Comparison of ENCODE assay signal across 2 cellular contexts in the genomic region with DNA sequence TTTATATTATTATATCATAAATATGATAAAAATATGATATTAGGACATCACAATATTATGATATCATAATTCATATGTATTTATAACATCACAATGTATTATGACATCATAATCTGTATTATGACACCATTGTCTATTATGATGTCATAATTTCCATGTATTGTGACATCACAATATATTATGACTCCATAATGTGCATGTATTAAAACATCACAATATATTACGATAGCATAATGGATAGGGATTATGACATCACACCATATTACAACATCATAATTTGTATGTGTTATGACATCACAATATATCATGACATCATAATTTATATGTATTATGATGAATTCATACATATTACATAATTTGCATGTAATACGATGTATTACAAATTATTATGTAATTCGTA.
A peak's percentile ranks its signal among the peaks of the same experiment; 100 is the strongest.
TF ChIP-seq lines count a peak whose summit lies in the region.

No MANE protein-coding gene starts in this region.

TF ChIP-seq in HepG2, 621 proteins besides CTCF, POLR2A, EP300 and RAD21:
- TF ChIP-seq CEBPB (IDR thresholded peaks at IDR 0.05; ENCODE audit: borderline replicate concordance, low read depth, low read length) = peak; percentile 74
- peak; percentile 100 for TF ChIP-seq ATF7 (IDR thresholded peaks at IDR 0.05)
- no peak for TF ChIP-seq ATF7 (CRISPR knock-in tag; IDR thresholded peaks at IDR 0.05)
- TF ChIP-seq PHF20 (CRISPR knock-in tag; IDR thresholded peaks at IDR 0.05) = no peak
- TF ChIP-seq YY1 (IDR thresholded peaks at IDR 0.05; ENCODE audit: insufficient read depth, insufficient replicate concordance, low read depth, low read length) = no peak
- TF ChIP-seq ZNF629 (CRISPR knock-in tag; conservative IDR thresholded peaks at IDR 0.05) = no peak
- TF ChIP-seq, protein P1, sequence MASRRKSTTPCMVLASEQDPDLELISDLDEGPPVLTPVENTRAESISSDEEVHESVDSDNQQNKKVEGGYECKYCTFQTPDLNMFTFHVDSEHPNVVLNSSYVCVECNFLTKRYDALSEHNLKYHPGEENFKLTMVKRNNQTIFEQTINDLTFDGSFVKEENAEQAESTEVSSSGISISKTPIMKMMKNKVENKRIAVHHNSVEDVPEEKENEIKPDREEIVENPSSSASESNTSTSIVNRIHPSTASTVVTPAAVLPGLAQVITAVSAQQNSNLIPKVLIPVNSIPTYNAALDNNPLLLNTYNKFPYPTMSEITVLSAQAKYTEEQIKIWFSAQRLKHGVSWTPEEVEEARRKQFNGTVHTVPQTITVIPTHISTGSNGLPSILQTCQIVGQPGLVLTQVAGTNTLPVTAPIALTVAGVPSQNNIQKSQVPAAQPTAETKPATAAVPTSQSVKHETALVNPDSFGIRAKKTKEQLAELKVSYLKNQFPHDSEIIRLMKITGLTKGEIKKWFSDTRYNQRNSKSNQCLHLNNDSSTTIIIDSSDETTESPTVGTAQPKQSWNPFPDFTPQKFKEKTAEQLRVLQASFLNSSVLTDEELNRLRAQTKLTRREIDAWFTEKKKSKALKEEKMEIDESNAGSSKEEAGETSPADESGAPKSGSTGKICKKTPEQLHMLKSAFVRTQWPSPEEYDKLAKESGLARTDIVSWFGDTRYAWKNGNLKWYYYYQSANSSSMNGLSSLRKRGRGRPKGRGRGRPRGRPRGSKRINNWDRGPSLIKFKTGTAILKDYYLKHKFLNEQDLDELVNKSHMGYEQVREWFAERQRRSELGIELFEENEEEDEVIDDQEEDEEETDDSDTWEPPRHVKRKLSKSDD (CRISPR knock-in tag; IDR thresholded peaks at IDR 0.05; ENCODE audit: low read depth) = no peak
- TF ChIP-seq, protein P2, sequence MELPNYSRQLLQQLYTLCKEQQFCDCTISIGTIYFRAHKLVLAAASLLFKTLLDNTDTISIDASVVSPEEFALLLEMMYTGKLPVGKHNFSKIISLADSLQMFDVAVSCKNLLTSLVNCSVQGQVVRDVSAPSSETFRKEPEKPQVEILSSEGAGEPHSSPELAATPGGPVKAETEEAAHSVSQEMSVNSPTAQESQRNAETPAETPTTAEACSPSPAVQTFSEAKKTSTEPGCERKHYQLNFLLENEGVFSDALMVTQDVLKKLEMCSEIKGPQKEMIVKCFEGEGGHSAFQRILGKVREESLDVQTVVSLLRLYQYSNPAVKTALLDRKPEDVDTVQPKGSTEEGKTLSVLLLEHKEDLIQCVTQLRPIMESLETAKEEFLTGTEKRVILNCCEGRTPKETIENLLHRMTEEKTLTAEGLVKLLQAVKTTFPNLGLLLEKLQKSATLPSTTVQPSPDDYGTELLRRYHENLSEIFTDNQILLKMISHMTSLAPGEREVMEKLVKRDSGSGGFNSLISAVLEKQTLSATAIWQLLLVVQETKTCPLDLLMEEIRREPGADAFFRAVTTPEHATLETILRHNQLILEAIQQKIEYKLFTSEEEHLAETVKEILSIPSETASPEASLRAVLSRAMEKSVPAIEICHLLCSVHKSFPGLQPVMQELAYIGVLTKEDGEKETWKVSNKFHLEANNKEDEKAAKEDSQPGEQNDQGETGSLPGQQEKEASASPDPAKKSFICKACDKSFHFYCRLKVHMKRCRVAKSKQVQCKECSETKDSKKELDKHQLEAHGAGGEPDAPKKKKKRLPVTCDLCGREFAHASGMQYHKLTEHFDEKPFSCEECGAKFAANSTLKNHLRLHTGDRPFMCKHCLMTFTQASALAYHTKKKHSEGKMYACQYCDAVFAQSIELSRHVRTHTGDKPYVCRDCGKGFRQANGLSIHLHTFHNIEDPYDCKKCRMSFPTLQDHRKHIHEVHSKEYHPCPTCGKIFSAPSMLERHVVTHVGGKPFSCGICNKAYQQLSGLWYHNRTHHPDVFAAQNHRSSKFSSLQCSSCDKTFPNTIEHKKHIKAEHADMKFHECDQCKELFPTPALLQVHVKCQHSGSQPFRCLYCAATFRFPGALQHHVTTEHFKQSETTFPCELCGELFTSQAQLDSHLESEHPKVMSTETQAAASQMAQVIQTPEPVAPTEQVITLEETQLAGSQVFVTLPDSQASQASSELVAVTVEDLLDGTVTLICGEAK (IDR thresholded peaks at IDR 0.05) = no peak
- TF ChIP-seq, protein P2 (CRISPR knock-in tag; IDR thresholded peaks at IDR 0.05) = no peak
- TF ChIP-seq KAT2B (IDR thresholded peaks at IDR 0.05; ENCODE audit: borderline replicate concordance, low read depth, low read length) = no peak
- TF ChIP-seq CREB1 (IDR thresholded peaks at IDR 0.05) = peak; percentile 98
- no peak for TF ChIP-seq CREB1 (CRISPR knock-in tag; IDR thresholded peaks at IDR 0.05)
- no peak for TF ChIP-seq PTBP1 (IDR thresholded peaks at IDR 0.05; ENCODE audit: low read depth, low read length, poor library complexity, severe bottlenecking)
- TF ChIP-seq ZFP90 (CRISPR knock-in tag; IDR thresholded peaks at IDR 0.05; ENCODE audit: borderline replicate concordance) = no peak
- no peak for TF ChIP-seq NFE2 (CRISPR knock-in tag; IDR thresholded peaks at IDR 0.05)
TF ChIP-seq in HepG2: peak in this region for 3.

TF ChIP-seq in GM12878, 131 proteins besides CTCF, POLR2A, EP300 and RAD21:
- TF ChIP-seq, protein P3, sequence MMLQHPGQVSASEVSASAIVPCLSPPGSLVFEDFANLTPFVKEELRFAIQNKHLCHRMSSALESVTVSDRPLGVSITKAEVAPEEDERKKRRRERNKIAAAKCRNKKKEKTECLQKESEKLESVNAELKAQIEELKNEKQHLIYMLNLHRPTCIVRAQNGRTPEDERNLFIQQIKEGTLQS (IDR thresholded peaks at IDR 0.05; ENCODE audit: borderline replicate concordance, extremely low read depth, low read depth, low read length) = no peak
- TF ChIP-seq ATF7 (IDR thresholded peaks at IDR 0.05; ENCODE audit: low read depth) = peak; percentile 71
TF ChIP-seq in GM12878: peak in this region for 1.
